In the genomic region with DNA sequence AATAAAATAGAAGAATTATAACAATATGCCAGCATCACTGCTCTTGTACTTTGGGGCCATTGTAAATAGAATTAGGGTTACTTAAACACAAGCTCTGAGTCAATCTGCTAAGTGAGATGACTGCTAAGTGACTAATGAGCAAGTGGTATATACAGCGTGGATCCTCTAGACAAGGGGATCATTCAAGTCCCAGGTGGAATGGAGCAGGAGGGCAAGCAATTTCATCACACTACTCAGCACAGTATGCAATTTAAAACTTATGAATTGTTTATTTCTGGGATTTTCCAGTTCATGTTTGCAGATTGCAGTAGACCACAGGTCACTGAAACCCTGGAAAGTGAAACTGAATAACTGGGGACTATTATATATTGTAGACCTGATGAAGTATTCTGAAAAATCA, we compare ENCODE assay signal across 22 cellular contexts.
A peak's percentile ranks its signal among the peaks of the same experiment; 100 is the strongest.
DNase-seq lines count a peak whose midpoint lies in the region; ATAC-seq and TF ChIP-seq lines count a peak whose summit lies in the region.
"Had no signal": no experiment of that assay in that cellular context is flagged by ENCODE, and none has a peak within 500 bp of the region (broad histone marks: within the 10 kb centered on the region; RNA-seq: fewer than 3 reads in every experiment).

No MANE protein-coding gene starts in this region.

- CTCF ChIA-PET in activated naive CD4-positive, alpha-beta T cell treated with anti-CD3 and anti-CD28 coated beads, Interleukin-2, amount 10 ng/mL, durations not matched to agents 7 days and 5 days (lab: Charles Lee) = no interaction called here

- peaks cover 18% of the 10 kb centered on the region for H3K9me3 Mint-ChIP-seq in activated naive CD4-positive, alpha-beta T cell treated with anti-CD3 and anti-CD28 coated beads, Interleukin-2, amount 10 ng/mL, durations not matched to agents 7 days and 5 days
- H3K9me3 Mint-ChIP-seq: activated CD8-positive, alpha-beta T cell treated with anti-CD3 and anti-CD28 coated beads for 36 hours; mesothelial cell of epicardium had no signal

- no peaks in the 10 kb centered on the region for H3K27me3 Mint-ChIP-seq in activated naive CD4-positive, alpha-beta T cell treated with anti-CD3 and anti-CD28 coated beads, Interleukin-2, amount 10 ng/mL, durations not matched to agents 7 days and 5 days
- H3K27me3 Mint-ChIP-seq: activated CD8-positive, alpha-beta T cell treated with anti-CD3 and anti-CD28 coated beads for 36 hours; progenitor cell of endocrine pancreas had no signal

- peak; percentile 18 for DNase-seq in DMS53 (lab: John Stamatoyannopoulos, UW)
- no peak for DNase-seq in DMS53 treated with DMSO at 0.1 percent for 48 hours (lab: John Stamatoyannopoulos, UW; ENCODE audit: unreplicated experiment)
- peak; percentile 28 for DNase-seq in RKO (ENCODE audit: low spot score)
- peak; percentile 33 for DNase-seq in fibroblast of gingiva (ENCODE audit: low read depth)
- DNase-seq in skeletal muscle cell (ENCODE audit: low read depth) = peak; percentile 73
- DNase-seq in stimulated activated CD4-positive, alpha-beta T cell treated with anti-CD3 and anti-CD28 coated beads, Interleukin-15, amount 100 ng/mL, for 24 hours = no peak
- DNase-seq in activated naive CD4-positive, alpha-beta T cell treated with anti-CD3 and anti-CD28 coated beads, Interleukin-2, amount 10 ng/mL, durations not matched to agents 7 days and 5 days = no peak
- DNase-seq: activated CD8-positive, alpha-beta T cell treated with anti-CD3 and anti-CD28 coated beads for 36 hours; activated T-cell treated with anti-CD3 and anti-CD28 coated beads, Interleukin-2, amount 50 U/mL, for 4 hours; DMS 273 treated with DMSO at 0.1 percent for 48 hours; GM23248; left cardiac atrium; NCI-H2029 treated with DMSO at 0.1 percent for 48 hours; NCI-H510A treated with DMSO at 0.1 percent for 48 hours; T-helper 2 cell had no signal

- no peak overlapping the region for H3K27ac Mint-ChIP-seq in activated naive CD4-positive, alpha-beta T cell treated with anti-CD3 and anti-CD28 coated beads, Interleukin-2, amount 10 ng/mL, durations not matched to agents 7 days and 5 days
- H3K27ac Mint-ChIP-seq: activated CD8-positive, alpha-beta T cell treated with anti-CD3 and anti-CD28 coated beads for 36 hours; activated naive CD4-positive, alpha-beta T cell treated with anti-CD3 and anti-CD28 coated beads, Interleukin-2, amount 50 U/mL, for 72 hours; mesothelial cell of epicardium; progenitor cell of endocrine pancreas had no signal

- no peaks in the 10 kb centered on the region for H3K4me1 Mint-ChIP-seq in activated naive CD4-positive, alpha-beta T cell treated with anti-CD3 and anti-CD28 coated beads, Interleukin-2, amount 10 ng/mL, durations not matched to agents 7 days and 5 days
- H3K4me1 Mint-ChIP-seq: mesothelial cell of epicardium had no signal

- H3K4me3 Mint-ChIP-seq in activated naive CD4-positive, alpha-beta T cell treated with anti-CD3 and anti-CD28 coated beads, Interleukin-2, amount 10 ng/mL, durations not matched to agents 7 days and 5 days = no peak overlapping the region
- H3K4me3 Mint-ChIP-seq: activated CD8-positive, alpha-beta T cell treated with anti-CD3 and anti-CD28 coated beads for 36 hours; activated T-cell treated with anti-CD3 and anti-CD28 coated beads, Interleukin-2, amount 50 U/mL, for 4 hours; mesothelial cell of epicardium had no signal

- ATAC-seq in GM18505 (IDR thresholded peaks at IDR 0.05; ENCODE audit: unreplicated experiment) = no peak
- ATAC-seq: activated CD8-positive, alpha-beta T cell treated with anti-CD3 and anti-CD28 coated beads for 36 hours; activated naive CD4-positive, alpha-beta T cell treated with anti-CD3 and anti-CD28 coated beads, Interleukin-2, amount 50 U/mL, for 72 hours; activated T-cell treated with anti-CD3 and anti-CD28 coated beads, Interleukin-2, amount 50 U/mL, for 4 hours; gastroesophageal sphincter; left cardiac atrium had no signal

- H3K36me3 Mint-ChIP-seq in activated naive CD4-positive, alpha-beta T cell treated with anti-CD3 and anti-CD28 coated beads, Interleukin-2, amount 10 ng/mL, durations not matched to agents 7 days and 5 days = no peaks in the 10 kb centered on the region
- H3K36me3 Mint-ChIP-seq: mesothelial cell of epicardium had no signal

- H3K4me3 ChIP-seq in skeletal muscle cell (ENCODE audit: low read depth, low read length) = no peak overlapping the region
- H3K4me3 ChIP-seq: cardiac muscle cell, gastroesophageal sphincter, GM23248, suprapubic skin had no signal

- TF ChIP-seq POLR2A in GM18505 (IDR thresholded peaks at IDR 0.05; ENCODE audit: borderline replicate concordance, extremely low read depth, insufficient read depth, insufficient read length) = no peak

Comparison
In these comparisons a context has a peak if more than half of its experiments do, and no peak if none do; other contexts are left out.
1. DNase-seq: peak in DMS53 (single experiment), RKO (single experiment), fibroblast of gingiva (single experiment) and skeletal muscle cell (single experiment); none in DMS53 treated with DMSO at 0.1 percent for 48 hours (single experiment), stimulated activated CD4-positive, alpha-beta T cell treated with anti-CD3 and anti-CD28 coated beads, Interleukin-15, amount 100 ng/mL, for 24 hours (single experiment) and activated naive CD4-positive, alpha-beta T cell treated with anti-CD3 and anti-CD28 coated beads, Interleukin-2, amount 10 ng/mL, durations not matched to agents 7 days and 5 days (single experiment).